ENCODE assay signal across 28 cellular contexts in the genomic region with DNA sequence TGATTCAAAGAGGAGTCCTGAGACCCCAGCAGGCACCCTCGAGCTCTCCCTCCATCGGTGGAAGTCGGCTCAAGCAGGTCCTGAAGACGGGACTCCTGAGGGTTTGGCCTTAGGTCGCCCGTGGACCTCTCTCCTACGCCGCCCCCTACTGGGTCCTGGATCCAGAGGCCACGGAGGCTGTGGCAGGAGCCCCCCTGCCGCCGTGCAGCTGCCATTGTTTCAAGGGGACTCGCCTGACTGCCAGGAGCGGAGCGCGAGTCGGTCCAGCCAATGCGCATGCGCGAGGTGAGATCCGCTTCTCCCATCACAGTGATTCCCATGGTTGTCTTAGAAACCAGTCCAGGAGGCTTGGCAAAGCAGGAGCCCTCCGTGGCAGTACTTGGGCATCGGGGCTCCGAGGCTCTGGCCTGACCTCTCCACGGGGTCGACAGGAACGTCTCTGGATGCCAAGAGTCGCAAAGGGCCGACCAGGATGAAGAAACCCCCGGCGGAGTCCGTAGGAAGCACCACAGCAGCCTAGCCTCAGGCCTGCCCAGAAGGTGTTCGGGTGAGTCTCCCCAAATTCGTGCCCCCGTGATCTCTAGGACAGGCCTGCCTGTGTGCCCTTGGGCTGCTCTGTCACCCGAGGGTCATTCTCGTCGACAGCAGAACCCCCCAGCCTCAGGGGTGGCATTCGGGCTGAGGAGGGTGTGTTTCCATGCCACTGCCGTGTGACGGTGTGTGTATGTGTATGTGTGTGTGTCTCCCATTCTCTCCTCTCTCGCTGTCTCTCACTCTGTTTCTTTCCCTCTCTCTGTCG.
"Had no signal": no experiment of that assay in that cellular context is flagged by ENCODE, and none has a peak within 500 bp of the region (broad histone marks: within the 10 kb centered on the region; RNA-seq: fewer than 3 reads in every experiment).

No MANE protein-coding gene starts in this region.

- H3K4me1 ChIP-seq: colonic mucosa, gastroesophageal sphincter, pancreas, prostate gland, stomach, tibial artery had no signal

- H3K4me3 ChIP-seq: colonic mucosa, dorsolateral prefrontal cortex, gastroesophageal sphincter, pancreas, prostate gland, skin epidermis, stomach, tibial artery had no signal

- ATAC-seq: activated CD4-positive, alpha-beta T cell treated with anti-CD3 and anti-CD28 coated beads for 36 hours; activated CD8-positive, alpha-beta memory T cell treated with anti-CD3 and anti-CD28 coated beads, Interleukin-2, amount 10 ng/mL, durations not matched to agents 7 days and 5 days; activated CD8-positive, alpha-beta T cell treated with anti-CD3 and anti-CD28 coated beads, Interleukin-2, amount 10 ng/mL, durations not matched to agents 7 days and 5 days; activated naive CD4-positive, alpha-beta T cell treated with anti-CD3 and anti-CD28 coated beads, Interleukin-2, amount 50 U/mL, for 72 hours; activated T-cell treated with anti-CD3 and anti-CD28 coated beads, Interleukin-2, amount 50 U/mL, for 72 hours; effector memory CD8-positive, alpha-beta T cell; gastroesophageal sphincter; naive thymus-derived CD8-positive, alpha-beta T cell; pancreas; sciatic nerve; stimulated activated naive B cell treated with anti-CD40 and anti-IgM and Interleukin-4, amounts not matched to agents 10 μg/mL and 1 μg/mL and 100 μg/mL, for 72 hours had no signal

- H3K27ac ChIP-seq: colonic mucosa, dorsolateral prefrontal cortex, gastroesophageal sphincter, pancreas, prostate gland, skin epidermis, stomach, tibial artery had no signal

- H3K36me3 ChIP-seq: colonic mucosa, gastroesophageal sphincter, pancreas, prostate gland, stomach, tibial artery had no signal

- H3K27me3 ChIP-seq: colonic mucosa, gastroesophageal sphincter, pancreas, stomach, tibial artery had no signal

- DNase-seq: activated CD4-positive, alpha-beta T cell treated with anti-CD3 and anti-CD28 coated beads for 36 hours; activated CD4-positive, CD25-positive, alpha-beta regulatory T cell; activated CD8-positive, alpha-beta memory T cell treated with anti-CD3 and anti-CD28 coated beads, Interleukin-2, amount 10 ng/mL, durations not matched to agents 7 days and 5 days; activated CD8-positive, alpha-beta T cell treated with anti-CD3 and anti-CD28 coated beads, Interleukin-2, amount 10 ng/mL, durations not matched to agents 7 days and 5 days; activated naive CD4-positive, alpha-beta T cell; activated T-cell treated with anti-CD3 and anti-CD28 coated beads for 4 hours; activated T-cell treated with anti-CD3 and anti-CD28 coated beads, Interleukin-2, amount 50 U/mL, for 72 hours; colonic mucosa; dorsolateral prefrontal cortex; effector memory CD8-positive, alpha-beta T cell; head of caudate nucleus; hypothalamus; immature natural killer cell; kidney; naive thymus-derived CD8-positive, alpha-beta T cell; nucleus accumbens; retina; stimulated activated CD4-positive, alpha-beta T cell treated with anti-CD3 and anti-CD28 coated beads, Interleukin-12 subunit alpha, Interleukin-12 subunit beta, amount 100 ng/mL, for 4 hours; stimulated activated CD4-positive, alpha-beta T cell treated with anti-CD3 and anti-CD28 coated beads, Interleukin-4, amount 100 ng/mL, for 24 hours; stimulated activated naive B cell treated with anti-CD40 and anti-IgM and Interleukin-4, amounts not matched to agents 10 μg/mL and 1 μg/mL and 100 μg/mL, for 72 hours; stomach; tibial artery had no signal

- H3K9me3 ChIP-seq: colonic mucosa, gastroesophageal sphincter, pancreas, prostate gland had no signal
